In the genomic region with DNA sequence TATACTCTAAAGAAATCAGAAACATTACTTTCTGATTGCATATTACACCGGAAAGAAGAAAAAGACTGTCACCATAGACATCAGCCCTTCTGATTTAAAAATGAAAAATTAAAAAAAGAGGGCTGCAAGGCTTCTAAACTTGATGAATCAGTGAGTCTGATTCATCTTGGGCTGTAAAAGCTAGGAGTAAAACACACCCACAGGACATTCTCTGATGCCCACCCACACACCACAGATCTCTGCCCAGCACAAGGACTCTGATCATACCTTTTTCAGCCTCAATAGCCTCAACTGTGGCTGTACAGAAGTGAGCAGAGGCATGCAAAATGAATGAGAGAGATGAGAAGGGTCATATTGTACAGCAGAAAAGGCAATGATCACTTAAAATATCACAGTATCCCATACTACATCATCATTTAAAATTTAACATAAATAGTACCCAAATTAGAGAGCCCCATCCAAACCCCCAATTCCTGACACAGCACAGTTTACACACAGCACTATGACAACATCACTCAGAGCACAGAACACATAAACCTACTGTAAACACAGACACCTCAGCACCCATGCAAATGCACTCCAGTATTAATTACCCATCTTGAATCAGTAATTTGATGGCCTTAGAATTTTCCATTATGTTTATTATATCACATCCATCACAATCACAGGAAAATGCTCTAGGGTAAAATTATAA, we compare ENCODE assay signal across 14 cellular contexts. TPM values are rescaled to one million over a fixed set of nuclear protein-coding genes. Genes with fewer than 3 reads are reported as not detected.
DNase-seq lines count a peak whose midpoint lies in the region; ATAC-seq and TF ChIP-seq lines count a peak whose summit lies in the region.
"Had no signal": no experiment of that assay in that cellular context is flagged by ENCODE, and none has a peak within 500 bp of the region (broad histone marks: within the 10 kb centered on the region; RNA-seq: fewer than 3 reads in every experiment).

No MANE protein-coding gene starts in this region.

- ATAC-seq in foreskin keratinocyte (peak; percentile 60), GM21737 (IDR thresholded peaks at IDR 0.05; ENCODE audit: unreplicated experiment) (no peak)

- peaks cover 21% of the 10 kb centered on the region for H3K4me1 ChIP-seq in ACC112 (ENCODE audit: control insufficient read depth, insufficient read depth, low read length, unreplicated experiment)
- peaks cover 10% of the 10 kb centered on the region for H3K4me1 ChIP-seq in foreskin keratinocyte
- no peaks in the 10 kb centered on the region for H3K4me1 ChIP-seq in spleen

- H3K27ac ChIP-seq in ACC112 (ENCODE audit: low read depth, low read length): peak overlapping the region; percentile 64
- no peak overlapping the region for H3K27ac ChIP-seq in foreskin keratinocyte
- H3K27ac ChIP-seq in coronary artery: no peak overlapping the region
- no peak overlapping the region for H3K27ac ChIP-seq in spleen
- H3K27ac ChIP-seq: heart right ventricle, thoracic aorta had no signal

- no peak overlapping the region for H2AFZ ChIP-seq in ACC112 (ENCODE audit: low read length, unreplicated experiment)

- TF ChIP-seq CTCF in foreskin keratinocyte (conservative IDR thresholded peaks at IDR 0.05) (no peak), coronary artery (IDR thresholded peaks at IDR 0.05) (no peak), spleen (IDR thresholded peaks at IDR 0.05 in 8 of 11, conservative IDR thresholded peaks at IDR 0.05 in 3 of 11) (no peak)

- TF ChIP-seq POLR2A in spleen (IDR thresholded peaks at IDR 0.05): no peak

- H3K9me3 ChIP-seq in spleen: no peaks in the 10 kb centered on the region
- H3K9me3 ChIP-seq: heart right ventricle, thoracic aorta had no signal

- DNase-seq in GM03348 (ENCODE audit: low spot score) (peak; percentile 74), T1000 (lab: John Stamatoyannopoulos, UW) (peak; percentile 7), foreskin keratinocyte (peak in 1 of 2 donors; percentile 37), medulla oblongata (ENCODE audit: extremely low spot score) (no peak), coronary artery (ENCODE audit: low spot score) (no peak), spleen (no peak)
- DNase-seq: activated CD4-positive, alpha-beta T cell treated with anti-CD3 and anti-CD28 coated beads for 1 hour; heart right ventricle; naive B cell; NCI-H1092; RPMI8226 had no signal

- H3K27me3 ChIP-seq in ACC112 (ENCODE audit: insufficient read depth, low read length) (no peaks in the 10 kb centered on the region), foreskin keratinocyte (no peaks in the 10 kb centered on the region), spleen (replicated peaks in 1 of 7) (no peaks in the 10 kb centered on the region)
- H3K27me3 ChIP-seq: heart right ventricle had no signal

- WGBS in spleen, 5 donors: 84 to 100% (median 88%) methylated on average over 1 of the region's 1 CpG

- H3K4me3 ChIP-seq in ACC112 (ENCODE audit: low read depth, low read length) (peak overlapping the region; percentile 35; the same call in 1 of the 2 replicates), coronary artery (no peak overlapping the region), spleen (no peak overlapping the region)
- H3K4me3 ChIP-seq: heart right ventricle, thoracic aorta had no signal

- H3K36me3 ChIP-seq in ACC112 (ENCODE audit: insufficient read depth, low read length) (peaks cover 9% of the 10 kb centered on the region; the same call in 1 of the 2 replicates), spleen (peaks cover 0 to 90% (median 37%) of the 10 kb centered on the region in 6 donors)

- intact Hi-C loops in spleen (cut with DNase I; ENCODE audit: low total_unique reads): no loop called here

- no peaks in the 10 kb centered on the region for H3K79me2 ChIP-seq in ACC112 (ENCODE audit: control insufficient read depth, insufficient read depth, low read length, unreplicated experiment)

RNA-seq across cellular contexts. Expression of a gene that starts 6.4 kb away (rescaled TPM):
- total RNA-seq in foreskin keratinocyte (0.61 and 0.67 TPM in 2 replicates), spleen (1 to 10 TPM; 2.8 to 7.1 (median 4.1) TPM)
- polyA plus RNA-seq in foreskin keratinocyte (0.31 and 0.32 TPM in 2 replicates), spleen (1 to 10 TPM; 2.6 to 5.3 (median 3.2) TPM)

RNA-seq across cellular contexts. Expression of a gene that starts 25.9 kb away (rescaled TPM):
- total RNA-seq in foreskin keratinocyte: 118 and 130 TPM in 2 replicates
- 91.3 and 98.2 TPM in 2 replicates for polyA plus RNA-seq in foreskin keratinocyte
- 100 to 1,000 TPM in 3 of 7 donors, 10 to 100 TPM in 4; 87.8 to 118 (median 97.9) TPM for total RNA-seq in spleen
- 10 to 100 TPM; 40.1 to 57.3 (median 46.4) TPM for polyA plus RNA-seq in spleen

RNA-seq across cellular contexts. Expression of a gene that starts 56.1 kb away (rescaled TPM):
- total RNA-seq in foreskin keratinocyte: 33.7 and 35.5 TPM in 2 replicates
- 21.1 and 24.0 TPM in 2 replicates for polyA plus RNA-seq in foreskin keratinocyte
- total RNA-seq in spleen: 10 to 100 TPM; 37.2 to 61.2 (median 43.2) TPM
- 10 to 100 TPM; 25.5 to 29.9 (median 27.4) TPM for polyA plus RNA-seq in spleen

Comparison
In these comparisons a context has a peak if more than half of its experiments do, and no peak if none do; other contexts are left out.
1. DNase-seq: peak in GM03348 (single experiment) and T1000 (single experiment); none in medulla oblongata (single experiment), coronary artery (single experiment) and spleen (single experiment).